In the genomic region with DNA sequence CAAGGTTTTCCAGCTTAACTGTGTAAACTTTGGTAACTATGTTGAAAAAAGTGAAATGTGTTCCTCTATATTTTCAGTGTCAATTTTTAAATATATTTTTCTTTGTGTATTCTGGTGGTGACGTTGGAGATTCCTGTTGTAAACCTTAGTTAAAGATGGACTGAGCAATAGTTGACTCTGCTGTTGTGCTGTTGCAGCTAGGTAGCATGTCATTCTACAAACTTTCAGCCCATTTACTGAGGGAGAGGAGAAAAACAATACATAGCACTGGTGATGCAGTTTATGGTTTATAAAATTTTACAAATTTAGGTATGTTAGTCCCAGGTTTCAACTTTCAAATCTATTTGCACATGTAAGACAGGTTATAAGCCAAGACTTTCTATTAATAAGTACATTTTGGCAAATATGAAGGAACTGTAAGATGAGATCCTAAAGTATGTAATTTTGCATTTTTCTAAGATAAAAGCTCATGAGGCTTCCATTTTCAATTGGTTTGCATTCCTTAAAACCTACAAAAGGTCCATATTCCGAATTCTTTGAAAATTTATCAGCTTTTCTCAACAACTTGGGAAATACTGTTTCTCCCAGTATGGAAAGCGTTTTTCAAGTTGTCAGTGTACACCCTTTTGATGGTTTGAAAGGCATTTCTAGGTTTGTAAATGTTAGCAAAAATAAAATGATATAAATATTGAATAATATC, we compare ENCODE assay signal across 8 cellular contexts. TPM values are rescaled to one million over a fixed set of nuclear protein-coding genes. Genes with fewer than 3 reads are reported as not detected.
DNase-seq lines count a peak whose midpoint lies in the region; ATAC-seq lines count a peak whose summit lies in the region.

No MANE protein-coding gene starts in this region.

- intact Hi-C loops in activated CD4-positive, alpha-beta T cell treated with anti-CD3 and anti-CD28 coated beads for 36 hours (cut with DNase I, micrococcal nuclease), result loop anchor here in 1 of 2 experiments (1.0 to 5.0 kb wide), 2 partner anchors 40 to 55 kb away; no protein-coding TSS in a partner anchor
- intact Hi-C loops in activated CD4-positive, alpha-beta memory T cell treated with anti-CD3 and anti-CD28 coated beads for 36 hours (cut with micrococcal nuclease), result loop anchor here (1.0 kb wide), 1 partner anchor 10 kb away; no protein-coding TSS in a partner anchor

- CTCF ChIA-PET in activated CD4-positive, alpha-beta T cell treated with anti-CD3 and anti-CD28 coated beads for 36 hours (lab: Charles Lee), result interaction anchor here (0.8 to 5.4 kb wide), 15 partner anchors 9 to 79 kb away, joined by 3 to 37 read pairs (median 5); no protein-coding TSS in a partner anchor
- CTCF ChIA-PET in activated CD4-positive, alpha-beta memory T cell treated with anti-CD3 and anti-CD28 coated beads for 36 hours (lab: Charles Lee), result interaction anchor here (0.6 to 4.3 kb wide), 11 partner anchors 19 to 91 kb away, joined by 3 to 35 read pairs (median 3); a partner anchor contains a TSS

- peak overlapping the region; percentile 83 for H3K4me3 Mint-ChIP-seq in activated CD4-positive, alpha-beta T cell treated with anti-CD3 and anti-CD28 coated beads for 36 hours
- H3K4me3 Mint-ChIP-seq in activated CD4-positive, alpha-beta memory T cell treated with anti-CD3 and anti-CD28 coated beads for 36 hours, result peak overlapping the region; percentile 90
- peak overlapping the region; percentile 81 for H3K4me3 Mint-ChIP-seq in stimulated activated effector memory CD8-positive, alpha-beta T cell treated with anti-CD3 and anti-CD28 coated beads, Interleukin-12 subunit alpha, Interleukin-12 subunit beta, amount 100 ng/mL, for 72 hours

- peak overlapping the region; percentile 97 for H3K27ac Mint-ChIP-seq in activated CD4-positive, alpha-beta T cell treated with anti-CD3 and anti-CD28 coated beads for 36 hours
- peak overlapping the region; percentile 98 for H3K27ac Mint-ChIP-seq in activated CD4-positive, alpha-beta memory T cell treated with anti-CD3 and anti-CD28 coated beads for 36 hours
- H3K27ac Mint-ChIP-seq in stimulated activated effector memory CD8-positive, alpha-beta T cell treated with anti-CD3 and anti-CD28 coated beads, Interleukin-12 subunit alpha, Interleukin-12 subunit beta, amount 100 ng/mL, for 72 hours, result peak overlapping the region; percentile 97

- H3K4me3 ChIP-seq in iPS-11a (ENCODE audit: low read depth, low read length), result peak overlapping the region; percentile 90

- peaks cover 36% of the 10 kb centered on the region for H3K36me3 Mint-ChIP-seq in activated CD4-positive, alpha-beta T cell treated with anti-CD3 and anti-CD28 coated beads for 36 hours (ENCODE audit: low read depth)
- peaks cover 28% of the 10 kb centered on the region for H3K36me3 Mint-ChIP-seq in activated CD4-positive, alpha-beta memory T cell treated with anti-CD3 and anti-CD28 coated beads for 36 hours
- peaks cover 67% of the 10 kb centered on the region for H3K36me3 Mint-ChIP-seq in stimulated activated effector memory CD8-positive, alpha-beta T cell treated with anti-CD3 and anti-CD28 coated beads, Interleukin-12 subunit alpha, Interleukin-12 subunit beta, amount 100 ng/mL, for 72 hours

- no peaks in the 10 kb centered on the region for H3K9me3 Mint-ChIP-seq in activated CD4-positive, alpha-beta T cell treated with anti-CD3 and anti-CD28 coated beads for 36 hours (ENCODE audit: low read depth)
- no peaks in the 10 kb centered on the region for H3K9me3 Mint-ChIP-seq in activated CD4-positive, alpha-beta memory T cell treated with anti-CD3 and anti-CD28 coated beads for 36 hours
- no peaks in the 10 kb centered on the region for H3K9me3 Mint-ChIP-seq in stimulated activated effector memory CD8-positive, alpha-beta T cell treated with anti-CD3 and anti-CD28 coated beads, Interleukin-12 subunit alpha, Interleukin-12 subunit beta, amount 100 ng/mL, for 72 hours

- H3K27me3 Mint-ChIP-seq in activated CD4-positive, alpha-beta T cell treated with anti-CD3 and anti-CD28 coated beads for 36 hours, result no peaks in the 10 kb centered on the region
- H3K27me3 Mint-ChIP-seq in activated CD4-positive, alpha-beta memory T cell treated with anti-CD3 and anti-CD28 coated beads for 36 hours, result no peaks in the 10 kb centered on the region

- H3K4me1 Mint-ChIP-seq in activated CD4-positive, alpha-beta T cell treated with anti-CD3 and anti-CD28 coated beads for 36 hours, result peaks cover 66% of the 10 kb centered on the region
- H3K4me1 Mint-ChIP-seq in activated CD4-positive, alpha-beta memory T cell treated with anti-CD3 and anti-CD28 coated beads for 36 hours (ENCODE audit: low read depth), result peaks cover 66% of the 10 kb centered on the region
- H3K4me1 Mint-ChIP-seq in stimulated activated effector memory CD8-positive, alpha-beta T cell treated with anti-CD3 and anti-CD28 coated beads, Interleukin-12 subunit alpha, Interleukin-12 subunit beta, amount 100 ng/mL, for 72 hours, result peaks cover 65% of the 10 kb centered on the region

- ATAC-seq in activated CD4-positive, alpha-beta T cell treated with anti-CD3 and anti-CD28 coated beads for 36 hours, result no peak
- no peak for ATAC-seq in stimulated activated effector memory CD8-positive, alpha-beta T cell treated with anti-CD3 and anti-CD28 coated beads, Interleukin-12 subunit alpha, Interleukin-12 subunit beta, amount 100 ng/mL, for 72 hours
- ATAC-seq in HG02884 (IDR thresholded peaks at IDR 0.05; ENCODE audit: unreplicated experiment), result no peak

- DNase-seq in activated CD4-positive, alpha-beta T cell treated with anti-CD3 and anti-CD28 coated beads for 36 hours, result no peak
- no peak for DNase-seq in activated CD4-positive, alpha-beta T cell treated with anti-CD3 and anti-CD28 coated beads, Interleukin-2, amount 50 U/mL, for 1 hour
- no peak for DNase-seq in activated CD4-positive, alpha-beta memory T cell treated with anti-CD3 and anti-CD28 coated beads for 36 hours
- no peak for DNase-seq in stimulated activated effector memory CD8-positive, alpha-beta T cell treated with anti-CD3 and anti-CD28 coated beads, Interleukin-12 subunit alpha, Interleukin-12 subunit beta, amount 100 ng/mL, for 72 hours (ENCODE audit: low spot score in 2 of 2)
- DNase-seq in stimulated activated naive CD4-positive, alpha-beta T cell treated with Interleukin-2 at 50 U/mL for 16 hours (lab: John Stamatoyannopoulos, UW), result no peak
- no peak for DNase-seq in stimulated activated naive CD4-positive, alpha-beta T cell (lab: John Stamatoyannopoulos, UW)

- POLR2A ChIA-PET in activated CD4-positive, alpha-beta T cell treated with anti-CD3 and anti-CD28 coated beads for 36 hours (lab: Charles Lee), result interaction anchor here (0.5 to 3.5 kb wide), 9 partner anchors 19 to 89 kb away, joined by 3 to 58 read pairs (median 8); a partner anchor contains a TSS
- POLR2A ChIA-PET in activated CD4-positive, alpha-beta memory T cell treated with anti-CD3 and anti-CD28 coated beads for 36 hours (lab: Charles Lee), result interaction anchor here (0.9 to 6.7 kb wide), 10 partner anchors 9 to 79 kb away, joined by 3 to 114 read pairs (median 10); a partner anchor contains a TSS

RNA-seq across cellular contexts. Expression of a gene that starts 1.5 kb away (rescaled TPM):
- total RNA-seq in activated CD4-positive, alpha-beta T cell treated with anti-CD3 and anti-CD28 coated beads for 36 hours, result 100 to 1,000 TPM; 160 to 205 TPM
- 100 to 1,000 TPM; 175 to 178 TPM for total RNA-seq in activated CD4-positive, alpha-beta memory T cell treated with anti-CD3 and anti-CD28 coated beads for 36 hours
